ENCODE assay signal across 8 cellular contexts in the genomic region with DNA sequence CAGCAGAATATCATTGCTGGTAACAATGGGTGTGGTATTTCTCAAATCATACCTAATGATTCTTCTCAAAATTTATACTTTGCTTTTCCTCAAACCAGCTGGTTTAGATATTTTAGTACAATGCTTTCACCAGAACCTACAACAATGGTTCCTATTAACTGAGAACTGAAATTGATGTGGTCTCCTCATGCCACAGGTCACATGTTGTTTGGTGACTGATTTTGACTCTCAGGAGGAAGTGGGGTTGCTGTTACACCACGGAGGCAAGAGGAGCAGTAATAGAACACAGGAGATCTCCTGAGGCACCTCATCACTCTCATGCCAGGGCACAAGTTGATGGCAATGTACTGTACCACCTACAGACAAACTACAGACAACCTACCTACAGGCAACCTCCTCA. TPM values are rescaled to one million over a fixed set of nuclear protein-coding genes. Genes with fewer than 3 reads are reported as not detected.
DNase-seq lines count a peak whose midpoint lies in the region; ATAC-seq and TF ChIP-seq lines count a peak whose summit lies in the region.

No MANE protein-coding gene starts in this region.

- H3K4me1 Mint-ChIP-seq in CD8-positive, alpha-beta memory T cell, result peaks cover 39 to 48% (median 48%) of the 10 kb centered on the region in 3 donors
- peaks cover 12% of the 10 kb centered on the region for H3K4me1 Mint-ChIP-seq in type B pancreatic cell (ENCODE audit: unreplicated experiment)

- no peaks in the 10 kb centered on the region for H3K36me3 ChIP-seq in CD8-positive, alpha-beta memory T cell (ENCODE audit: insufficient read depth, low read length)

- POLR2A ChIA-PET in CD8-positive, alpha-beta memory T cell (lab: Charles Lee), result interaction anchor here (1.0 to 1.4 kb wide), 2 partner anchors 77 to 303 kb away, joined by 3 read pairs; a partner anchor contains a TSS

- H3K27ac ChIP-seq in CD8-positive, alpha-beta memory T cell (ENCODE audit: low read depth, low read length), result no peak overlapping the region

- peaks cover 0 to 12% (median 3%) of the 10 kb centered on the region in 3 donors for H3K36me3 Mint-ChIP-seq in CD8-positive, alpha-beta memory T cell
- H3K36me3 Mint-ChIP-seq in type B pancreatic cell, result no peaks in the 10 kb centered on the region

- peaks cover 44% of the 10 kb centered on the region for H3K4me1 ChIP-seq in CD8-positive, alpha-beta memory T cell (ENCODE audit: insufficient read depth, low read length)

- H3K27me3 ChIP-seq in CD8-positive, alpha-beta memory T cell (ENCODE audit: insufficient read depth, low read length, poor library complexity, severe bottlenecking), result no peaks in the 10 kb centered on the region

- peak overlapping the region in 6 of 7 donors; percentile 27 to 75 (median 48) for H3K4me3 Mint-ChIP-seq in CD8-positive, alpha-beta memory T cell
- H3K4me3 Mint-ChIP-seq in type B pancreatic cell, result no peak overlapping the region

- H3K4me3 ChIP-seq in CD8-positive, alpha-beta memory T cell (ENCODE audit: low read length), result no peak overlapping the region

- peaks cover 0 to 6% (median 0%) of the 10 kb centered on the region in 5 donors for H3K9me3 Mint-ChIP-seq in CD8-positive, alpha-beta memory T cell
- H3K9me3 Mint-ChIP-seq in type B pancreatic cell, result no peaks in the 10 kb centered on the region

- no peak for TF ChIP-seq CTCF in type B pancreatic cell (conservative IDR thresholded peaks at IDR 0.05)

- ATAC-seq in GM19351 (IDR thresholded peaks at IDR 0.05; ENCODE audit: unreplicated experiment) (peak; percentile 49), HG03159 (IDR thresholded peaks at IDR 0.05; ENCODE audit: unreplicated experiment) (peak; percentile 55)

- peaks cover 0 to 1% of the 10 kb centered on the region in 2 donors for H3K27me3 Mint-ChIP-seq in CD8-positive, alpha-beta memory T cell
- H3K27me3 Mint-ChIP-seq in type B pancreatic cell, result no peaks in the 10 kb centered on the region

- CTCF ChIA-PET in CD8-positive, alpha-beta memory T cell (lab: Charles Lee), result interaction anchor here (0.8 to 4.9 kb wide), 6 partner anchors 11 to 135 kb away, joined by 3 to 24 read pairs (median 8); a partner anchor contains a TSS

- DNase-seq in CD8-positive, alpha-beta memory T cell, result peak in 3 of 5 donors; percentile 53 to 69 (median 62)
- DNase-seq in T-helper 22 cell (ENCODE audit: low read depth) (peak; percentile 25), COR-L47 (lab: John Stamatoyannopoulos, UW) (no peak), type B pancreatic cell (ENCODE audit: extremely low spot score, unreplicated experiment) (no peak), epidermal melanocyte (ENCODE audit: insufficient read length, low spot score) (no peak), NCI-H1417 treated with DMSO at 0.1 percent for 48 hours (lab: John Stamatoyannopoulos, UW) (no peak)

- H3K27ac Mint-ChIP-seq in CD8-positive, alpha-beta memory T cell, result peak overlapping the region in 6 of 8 donors; percentile 7 to 72 (median 51)
- H3K27ac Mint-ChIP-seq in type B pancreatic cell, result no peak overlapping the region

- H3K9me3 ChIP-seq in CD8-positive, alpha-beta memory T cell (ENCODE audit: low read length), result no peaks in the 10 kb centered on the region

RNA-seq across cellular contexts. Expression of a gene that starts 3.0 kb away (rescaled TPM):
- total RNA-seq in CD8-positive, alpha-beta memory T cell, result 1 to 10 TPM; 7.2 to 7.4 TPM
- polyA plus RNA-seq in CD8-positive, alpha-beta memory T cell, result 24.7 TPM
- total RNA-seq in type B pancreatic cell (ENCODE audit: low replicate concordance), result 8.3 and 21.5 TPM in 2 replicates

Comparison
In these comparisons a context has a peak if more than half of its experiments do, and no peak if none do; other contexts are left out.
1. DNase-seq: peak in CD8-positive, alpha-beta memory T cell (3 of 5) and T-helper 22 cell (single experiment); none in COR-L47 (single experiment), type B pancreatic cell (single experiment), epidermal melanocyte (single experiment) and NCI-H1417 treated with DMSO at 0.1 percent for 48 hours (single experiment).